ENCODE assay signal across 13 cellular contexts in genomic region chr5:158701406-158702177, GRCh38.
DNase-seq lines count a peak whose midpoint lies in the region; ATAC-seq and TF ChIP-seq lines count a peak whose summit lies in the region.
"Had no signal": no experiment of that assay in that cellular context is flagged by ENCODE, and none has a peak within 500 bp of the region (broad histone marks: within the 10 kb centered on the region; RNA-seq: fewer than 3 reads in every experiment).

No MANE protein-coding gene starts in this region.

- no peaks in the 10 kb centered on the region for H3K9me3 ChIP-seq in ascending aorta
- H3K9me3 ChIP-seq: lower lobe of right lung had no signal

- intact Hi-C loops in ascending aorta (cut with DNase I): loop anchor here (5.0 kb wide), 4 partner anchors 36 to 276 kb away; no protein-coding TSS in a partner anchor

- ATAC-seq in GM19463 (IDR thresholded peaks at IDR 0.05; ENCODE audit: unreplicated experiment): no peak
- ATAC-seq: activated naive CD4-positive, alpha-beta T cell treated with anti-CD3 and anti-CD28 coated beads, Interleukin-2, amount 50 U/mL, for 72 hours; lower lobe of right lung had no signal

- H3K4me1 ChIP-seq in ascending aorta: peaks cover 9 to 54% of the 10 kb centered on the region in 2 donors
- H3K4me1 ChIP-seq: lower lobe of right lung had no signal

- H3K27me3 ChIP-seq in ascending aorta: no peaks in the 10 kb centered on the region

- H3K36me3 ChIP-seq in ascending aorta: peaks cover 14 to 26% of the 10 kb centered on the region in 2 donors
- H3K36me3 ChIP-seq: lower lobe of right lung had no signal

- no peak for TF ChIP-seq CTCF in ascending aorta (IDR thresholded peaks at IDR 0.05)

- no peak overlapping the region for H3K4me3 ChIP-seq in ascending aorta
- H3K4me3 ChIP-seq: lower lobe of right lung had no signal

- DNase-seq in A172 (ENCODE audit: low spot score) (peak; percentile 91), HT1080 (ENCODE audit: low read depth) (peak; percentile 88), ascending aorta (ENCODE audit: low spot score in 2 of 2) (peak in 1 of 2 donors; percentile 92), kidney tubule cell (ENCODE audit: low spot score) (peak; percentile 66), dermis blood vessel endothelial cell (no peak), KG1 (lab: John Stamatoyannopoulos, UW) (no peak)
- DNase-seq in stimulated activated naive CD4-positive, alpha-beta T cell treated with Interleukin-2 at 50 U/mL for 16 hours (lab: John Stamatoyannopoulos, UW): no peak
- DNase-seq: C1 segment of cervical spinal cord, lower lobe of right lung, NCI-H2107, SIG-M5 had no signal

- H3K27ac ChIP-seq in ascending aorta: peak overlapping the region; percentile 69 to 80
- H3K27ac ChIP-seq: lower lobe of right lung had no signal

Comparison
In these comparisons a context has a peak if more than half of its experiments do, and no peak if none do; other contexts are left out.
1. DNase-seq: peak in A172 (single experiment), HT1080 (single experiment) and kidney tubule cell (single experiment); none in stimulated activated naive CD4-positive, alpha-beta T cell treated with Interleukin-2 at 50 U/mL for 16 hours (single experiment), dermis blood vessel endothelial cell (single experiment) and KG1 (single experiment).